16 cellular contexts compared by ENCODE assay signal in the genomic region with DNA sequence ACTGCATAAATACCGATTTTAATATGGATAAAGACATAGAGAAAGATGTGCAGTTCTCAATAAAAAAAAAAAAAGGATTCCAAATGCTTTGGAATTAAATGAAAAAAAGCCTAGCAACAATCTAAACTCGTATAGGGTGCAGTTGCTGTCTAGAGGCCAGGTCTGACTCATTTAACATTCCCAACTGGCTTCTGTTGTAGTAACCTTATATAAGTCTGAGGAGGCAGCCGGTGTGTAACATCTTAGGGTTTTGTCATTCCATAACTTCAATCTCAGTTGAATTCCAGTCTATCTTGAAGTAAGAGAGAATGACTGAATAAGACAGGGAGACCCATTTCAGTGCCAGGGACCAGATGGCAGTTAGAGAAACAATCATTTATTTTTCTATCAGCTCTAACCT. TPM values are rescaled to one million over a fixed set of nuclear protein-coding genes. Genes with fewer than 3 reads are reported as not detected.
DNase-seq lines count a peak whose midpoint lies in the region; ATAC-seq and TF ChIP-seq lines count a peak whose summit lies in the region.
"Had no signal": no experiment of that assay in that cellular context is flagged by ENCODE, and none has a peak within 500 bp of the region (broad histone marks: within the 10 kb centered on the region; RNA-seq: fewer than 3 reads in every experiment).

No MANE protein-coding gene starts in this region.

- no peak for ATAC-seq in GM21529 (IDR thresholded peaks at IDR 0.05; ENCODE audit: unreplicated experiment)
- ATAC-seq: naive thymus-derived CD8-positive, alpha-beta T cell had no signal

- intact Hi-C loops in cardiac septum (cut with DNase I), result no loop called here
- intact Hi-C loops in Caco-2 (cut with micrococcal nuclease; ENCODE audit: unreplicated experiment), result no loop called here

- no peak overlapping the region for H3K27ac Mint-ChIP-seq in Caco-2 (ENCODE audit: unreplicated experiment)
- H3K27ac Mint-ChIP-seq: B cell had no signal

- H3K9me3 Mint-ChIP-seq in Caco-2 (ENCODE audit: unreplicated experiment), result no peaks in the 10 kb centered on the region
- H3K9me3 Mint-ChIP-seq: naive thymus-derived CD8-positive, alpha-beta T cell had no signal

- H3K36me3 ChIP-seq in cardiac muscle cell, result no peaks in the 10 kb centered on the region
- no peaks in the 10 kb centered on the region for H3K36me3 ChIP-seq in adipocyte (ENCODE audit: control insufficient read depth, insufficient read depth, low read length, severe bottlenecking)
- H3K36me3 ChIP-seq in Caco-2 (ENCODE audit: control insufficient read depth, insufficient read depth, low read length), result no peaks in the 10 kb centered on the region

- POLR2A ChIA-PET in Caco-2 (lab: Charles Lee), result no interaction called here

- H3K27ac ChIP-seq in cardiac muscle cell (peak overlapping the region; percentile 62), coronary artery (no peak overlapping the region)

- BruUV-seq in Caco-2 (replicated peaks; lab: Mats Ljungman, UMichigan), result no TSS peak

- no peak overlapping the region for H3K4me3 Mint-ChIP-seq in Caco-2 (ENCODE audit: unreplicated experiment)
- H3K4me3 Mint-ChIP-seq: B cell had no signal

- peaks cover 25% of the 10 kb centered on the region for H3K4me1 Mint-ChIP-seq in Caco-2 (ENCODE audit: low read depth, unreplicated experiment)

- H3K27me3 Mint-ChIP-seq in Caco-2 (ENCODE audit: insufficient read depth, unreplicated experiment), result no peaks in the 10 kb centered on the region
- H3K27me3 Mint-ChIP-seq: B cell; naive thymus-derived CD8-positive, alpha-beta T cell had no signal

- TF ChIP-seq CTCF in cardiac muscle cell (IDR thresholded peaks at IDR 0.05; ENCODE audit: low read depth, low read length), result no peak
- no peak for TF ChIP-seq CTCF in fibroblast of villous mesenchyme (IDR thresholded peaks at IDR 0.05; ENCODE audit: insufficient read depth, low read depth, low read length)
- TF ChIP-seq CTCF in coronary artery (IDR thresholded peaks at IDR 0.05), result no peak
- no peak for TF ChIP-seq CTCF in Caco-2 (IDR thresholded peaks at IDR 0.05; ENCODE audit: insufficient read depth in 1 of 2, low read depth in 1 of 2, low read length in 1 of 2, severe bottlenecking in 1 of 2, unreplicated experiment in 1 of 2)

- H3K9me3 ChIP-seq in cardiac muscle cell (ENCODE audit: low read depth) (no peaks in the 10 kb centered on the region), adipocyte (ENCODE audit: control insufficient read depth, low read length) (no peaks in the 10 kb centered on the region), Caco-2 (no peaks in the 10 kb centered on the region)

- H3K4me3 ChIP-seq in cardiac muscle cell (no peak overlapping the region), adipocyte (ENCODE audit: low read length) (no peak overlapping the region), fibroblast of villous mesenchyme (ENCODE audit: low read depth, low read length) (no peak overlapping the region), coronary artery (no peak overlapping the region), Caco-2 (ENCODE audit: low read depth, low read length) (no peak overlapping the region)

- H3K27me3 ChIP-seq in cardiac muscle cell (no peaks in the 10 kb centered on the region), adipocyte (replicated peaks; ENCODE audit: control insufficient read depth, insufficient read depth, low read length) (no peaks in the 10 kb centered on the region), Caco-2 (replicated peaks; ENCODE audit: control insufficient read depth, insufficient read depth, low read length) (no peaks in the 10 kb centered on the region)

- no peak overlapping the region for H3K9ac ChIP-seq in adipocyte (ENCODE audit: low read length)

- no peaks in the 10 kb centered on the region for H3K36me3 Mint-ChIP-seq in Caco-2 (ENCODE audit: insufficient read depth, unreplicated experiment)

- H3K4me1 ChIP-seq in cardiac muscle cell (ENCODE audit: low read depth) (peaks cover 28% of the 10 kb centered on the region), adipocyte (ENCODE audit: control insufficient read depth, insufficient read depth, low read length) (peaks cover 27% of the 10 kb centered on the region), Caco-2 (peaks cover 18% of the 10 kb centered on the region)

- peak in 1 of 2 donors; percentile 65 for DNase-seq in cardiac muscle cell (ENCODE audit: low read depth in 1 of 2, low spot score in 1 of 2)
- DNase-seq in cardiac septum (ENCODE audit: low spot score), result no peak
- DNase-seq in adipocyte (ENCODE audit: low read depth), result peak; percentile 74
- peak; percentile 48 for DNase-seq in fibroblast of villous mesenchyme (ENCODE audit: low read depth)
- DNase-seq in superior temporal gyrus (ENCODE audit: extremely low spot score), result peak; percentile 55
- DNase-seq in coronary artery (ENCODE audit: low spot score), result no peak
- no peak for DNase-seq in Caco-2
- DNase-seq: activated CD4-positive, alpha-beta T cell treated with anti-CD3 and anti-CD28 coated beads for 48 hours; activated naive CD4-positive, alpha-beta T cell; effector CD4-positive, alpha-beta T cell; H7; naive thymus-derived CD8-positive, alpha-beta T cell; NCI-H446 treated with DMSO at 0.1 percent for 48 hours; stimulated activated naive CD4-positive, alpha-beta T cell treated with Interleukin-2 at 50 U/mL for 16 hours had no signal

- CTCF ChIA-PET in Caco-2 (lab: Charles Lee), result no interaction called here

RNA-seq across cellular contexts. Expression of a gene that starts 6.5 kb away (rescaled TPM):
- 39.6 and 48.0 TPM in 2 replicates for total RNA-seq in cardiac muscle cell
- 51.6 and 56.9 TPM in 2 replicates for polyA plus RNA-seq in cardiac muscle cell
- 42.2 TPM for total RNA-seq in cardiac septum
- 79.9 and 84.1 TPM in 2 replicates for total RNA-seq in fibroblast of villous mesenchyme
- 65.7 and 65.8 TPM in 2 replicates for total RNA-seq in Caco-2 (2022)

RNA-seq across cellular contexts. Expression of a gene that starts 7.3 kb away (rescaled TPM):
- total RNA-seq in cardiac muscle cell (23.9 and 33.5 TPM in 2 replicates), cardiac septum (10.5 TPM), fibroblast of villous mesenchyme (2.2 and 2.6 TPM in 2 replicates), Caco-2 (2022) (3.7 and 4.4 TPM in 2 replicates)
- 81.2 and 117 TPM in 2 replicates for polyA plus RNA-seq in cardiac muscle cell

Comparison
In these comparisons a context has a peak if more than half of its experiments do, and no peak if none do; other contexts are left out.
1. DNase-seq: peak in adipocyte (single experiment), fibroblast of villous mesenchyme (single experiment) and superior temporal gyrus (single experiment); none in cardiac septum (single experiment), coronary artery (single experiment) and Caco-2 (0 of 2).